1 cellular context compared by ENCODE assay signal in genomic region chr16:56971768-56972043, GRCh38.
TF ChIP-seq lines count a peak whose summit lies in the region.

No MANE protein-coding gene starts in this region.

TF ChIP-seq in IMR-90, 13 proteins besides CTCF, POLR2A, EP300 and RAD21:
- no peak for TF ChIP-seq MAFK (IDR thresholded peaks at IDR 0.05; ENCODE audit: low read depth, low read length)
- TF ChIP-seq NFE2L2 (IDR thresholded peaks at IDR 0.05; ENCODE audit: low read depth, low read length): no peak
- TF ChIP-seq SMC3 (IDR thresholded peaks at IDR 0.05; ENCODE audit: low read depth, low read length): no peak
